ENCODE assay signal across 8 cellular contexts in genomic region chr11:67420147-67420645, GRCh38. TPM values are rescaled to one million over a fixed set of nuclear protein-coding genes. Genes with fewer than 3 reads are reported as not detected.
DNase-seq lines count a peak whose midpoint lies in the region; ATAC-seq and TF ChIP-seq lines count a peak whose summit lies in the region.

No MANE protein-coding gene starts in this region.

- peaks cover 43% of the 10 kb centered on the region for H3K4me1 Mint-ChIP-seq in activated naive CD8-positive, alpha-beta T cell treated with anti-CD3 and anti-CD28 coated beads, Interleukin-2, amount 10 ng/mL, durations not matched to agents 7 days and 5 days

- no peaks in the 10 kb centered on the region for H4K20me1 ChIP-seq in SK-N-SH (ENCODE audit: insufficient read depth)

- H3K4me1 ChIP-seq in SK-N-SH (ENCODE audit: control insufficient read depth in 1 of 2, insufficient read depth in 2 of 2, low read depth in 1 of 2, low read length in 1 of 2) (peaks cover 7 to 8% of the 10 kb centered on the region in 2 experiments; a peak in 2 of 4 replicates), left lung (peaks cover 14 to 53% of the 10 kb centered on the region in 2 donors)

- 70% methylated on average over 2 of the region's 15 CpGs for WGBS in SK-N-SH (ENCODE audit: low lambda C conversion rate)

- H3K9me3 ChIP-seq in SK-N-SH (no peaks in the 10 kb centered on the region), left lung (no peaks in the 10 kb centered on the region)

- no peak for TF ChIP-seq RAD21 in SK-N-SH (IDR thresholded peaks at IDR 0.05; ENCODE audit: low read length)

- DNase-seq in SK-N-SH (no peak), left lung (no peak), substantia nigra (lab: John Stamatoyannopoulos, UW) (no peak), islet precursor cell (no peak)
- peak; percentile 58 for DNase-seq in activated naive CD8-positive, alpha-beta T cell treated with anti-CD3 and anti-CD28 coated beads, Interleukin-2, amount 10 ng/mL, durations not matched to agents 7 days and 5 days

- CTCF ChIA-PET in SK-N-SH (lab: Yijun Ruan, JAX): interaction anchor here (0.8 to 2.7 kb wide), 4 partner anchors 13 to 37 kb away, joined by 3 to 17 read pairs (median 4); partner anchors contain the start of gene PPP1CA

- H3K9ac ChIP-seq in SK-N-SH: peak overlapping the region; percentile 49; the same call in 1 of the 2 replicates

- no peaks in the 10 kb centered on the region for H3K9me3 Mint-ChIP-seq in activated naive CD8-positive, alpha-beta T cell treated with anti-CD3 and anti-CD28 coated beads, Interleukin-2, amount 10 ng/mL, durations not matched to agents 7 days and 5 days

- POLR2A ChIA-PET in SK-N-SH (lab: Yijun Ruan, JAX): interaction anchor here (0.5 to 1.3 kb wide), 4 partner anchors 24 to 1107 kb away, joined by 3 to 4 read pairs (median 3); partner anchors contain the start of genes GSTP1 and RAD9A
- POLR2A ChIA-PET in activated naive CD8-positive, alpha-beta T cell treated with anti-CD3 and anti-CD28 coated beads, Interleukin-2, amount 10 ng/mL, durations not matched to agents 7 days and 5 days (lab: Charles Lee): interaction anchor here (0.8 to 16.1 kb wide), 12 partner anchors 8 to 85 kb away, joined by 3 to 412 read pairs (median 13); partner anchors contain the start of genes AIP, PITPNM1, POLD4 and PPP1CA

- intact Hi-C loops in left lung (cut with DNase I): no loop called here

- no peaks in the 10 kb centered on the region for H3K27me3 Mint-ChIP-seq in activated naive CD8-positive, alpha-beta T cell treated with anti-CD3 and anti-CD28 coated beads, Interleukin-2, amount 10 ng/mL, durations not matched to agents 7 days and 5 days

- H3F3A ChIP-seq in SK-N-SH (replicated peaks; ENCODE audit: insufficient read depth): no peaks in the 10 kb centered on the region

- H3K27ac ChIP-seq in SK-N-SH (ENCODE audit: low read depth in 2 of 2, low read length in 1 of 2): no peak overlapping the region; a peak in 1 of 4 replicates
- peak overlapping the region; percentile 85 to 86 for H3K27ac ChIP-seq in left lung
- peak overlapping the region; percentile 99 for H3K27ac ChIP-seq in substantia nigra (ENCODE audit: low read depth, low read length, poor library complexity, severe bottlenecking)

- peak overlapping the region; percentile 68 for H3K4me2 ChIP-seq in SK-N-SH

- H3K79me2 ChIP-seq in SK-N-SH (ENCODE audit: insufficient read depth): no peaks in the 10 kb centered on the region

- H3K9me2 ChIP-seq in SK-N-SH: no peaks in the 10 kb centered on the region

- no peak for ATAC-seq in SK-N-SH treated with all-trans-retinoic acid at 6 μM for 48 hours
- no peak for ATAC-seq in activated naive CD8-positive, alpha-beta T cell treated with anti-CD3 and anti-CD28 coated beads, Interleukin-2, amount 10 ng/mL, durations not matched to agents 7 days and 5 days (ENCODE audit: low read depth)
- no peak for ATAC-seq in left lung
- no peak for ATAC-seq in HG03378 (IDR thresholded peaks at IDR 0.05; ENCODE audit: unreplicated experiment)
- no peak for ATAC-seq in HG03565 (IDR thresholded peaks at IDR 0.05; ENCODE audit: unreplicated experiment)

- TF ChIP-seq EP300 in SK-N-SH (IDR thresholded peaks at IDR 0.05; ENCODE audit: borderline replicate concordance in 1 of 2, low read depth in 1 of 2, low read length in 1 of 2): no peak

- peak overlapping the region; percentile 88 for H3K27ac Mint-ChIP-seq in activated naive CD8-positive, alpha-beta T cell treated with anti-CD3 and anti-CD28 coated beads, Interleukin-2, amount 10 ng/mL, durations not matched to agents 7 days and 5 days

- peak overlapping the region; percentile 84 for H3K4me3 Mint-ChIP-seq in activated naive CD8-positive, alpha-beta T cell treated with anti-CD3 and anti-CD28 coated beads, Interleukin-2, amount 10 ng/mL, durations not matched to agents 7 days and 5 days

- no peaks in the 10 kb centered on the region for H3K36me3 Mint-ChIP-seq in activated naive CD8-positive, alpha-beta T cell treated with anti-CD3 and anti-CD28 coated beads, Interleukin-2, amount 10 ng/mL, durations not matched to agents 7 days and 5 days

- H3K36me3 ChIP-seq in SK-N-SH (replicated peaks in 1 of 2; ENCODE audit: control insufficient read depth in 1 of 2, insufficient read depth in 2 of 2, low read length in 1 of 2): no peaks in the 10 kb centered on the region
- H3K36me3 ChIP-seq in left lung: no peaks in the 10 kb centered on the region

- H2AFZ ChIP-seq in SK-N-SH (ENCODE audit: low read depth): no peak overlapping the region

- H3K4me3 ChIP-seq in SK-N-SH (ENCODE audit: low read depth in 2 of 2, low read length in 1 of 2): peak overlapping the region; percentile 63 to 66
- H3K4me3 ChIP-seq in left lung: peak overlapping the region; percentile 40 to 56

- TF ChIP-seq CTCF in SK-N-SH (IDR thresholded peaks at IDR 0.05) (no peak), left lung (IDR thresholded peaks at IDR 0.05) (no peak)

- H3K27me3 ChIP-seq in SK-N-SH (ENCODE audit: insufficient read depth) (no peaks in the 10 kb centered on the region), left lung (peaks cover 0 to 24% of the 10 kb centered on the region in 2 donors)

TF ChIP-seq in SK-N-SH, 30 proteins besides CTCF, POLR2A, EP300 and RAD21:
- no peak for TF ChIP-seq RCOR1 (IDR thresholded peaks at IDR 0.05; ENCODE audit: low read length)

TF ChIP-seq in SK-N-SH treated with all-trans-retinoic acid at 6 μM for 48 hours, 23 proteins besides CTCF, POLR2A, EP300 and RAD21 (continues in another document):
- TF ChIP-seq ZFP30 (CRISPR knock-in tag; IDR thresholded peaks at IDR 0.05) (no peak), TSHZ2 (CRISPR knock-in tag; IDR thresholded peaks at IDR 0.05) (no peak), ARNTL (CRISPR knock-in tag; IDR thresholded peaks at IDR 0.05; ENCODE audit: borderline replicate concordance, low read depth) (no peak), OSR1 (CRISPR knock-in tag; IDR thresholded peaks at IDR 0.05) (no peak), GLIS3 (CRISPR knock-in tag; IDR thresholded peaks at IDR 0.05) (no peak)

RNA-seq across cellular contexts. Expression of gene CARNS1, which starts 4.7 kb away (rescaled TPM):
- polyA plus RNA-seq in SK-N-SH (2012; rRNA removed): 0.15 and 0.23 TPM in 2 replicates
- 0.05 and 0.09 TPM in 2 replicates for polyA plus RNA-seq in SK-N-SH (2012; cell fraction: cytosol; rRNA removed)
- polyA plus RNA-seq in SK-N-SH (2012; cell fraction: nucleus; rRNA removed): 1.3 and 1.9 TPM in 2 replicates
- 1 to 10 TPM; 5.5 to 5.6 TPM for total RNA-seq in activated naive CD8-positive, alpha-beta T cell treated with anti-CD3 and anti-CD28 coated beads, Interleukin-2, amount 10 ng/mL, durations not matched to agents 7 days and 5 days
- 1 to 10 TPM in 1 of 2 donors, under 1 TPM in 1; 0.71 to 1.2 TPM for total RNA-seq in left lung

RNA-seq across cellular contexts. Expression of gene RPS6KB2, which starts 8.1 kb away (rescaled TPM):
- 52.0 and 53.2 TPM in 2 replicates for polyA plus RNA-seq in SK-N-SH (2012; rRNA removed)
- 26.2 and 38.7 TPM in 2 replicates for polyA plus RNA-seq in SK-N-SH (2012; cell fraction: cytosol; rRNA removed)
- 115 and 134 TPM in 2 replicates for polyA plus RNA-seq in SK-N-SH (2012; cell fraction: nucleus; rRNA removed)
- 10 to 100 TPM; 69.0 to 71.4 TPM for total RNA-seq in activated naive CD8-positive, alpha-beta T cell treated with anti-CD3 and anti-CD28 coated beads, Interleukin-2, amount 10 ng/mL, durations not matched to agents 7 days and 5 days
- total RNA-seq in left lung: 10 to 100 TPM; 37.7 to 44.1 TPM

RNA-seq across cellular contexts. Expression of gene TBC1D10C, which starts 16.3 kb away (rescaled TPM):
- polyA plus RNA-seq in SK-N-SH (2012; rRNA removed): 0.05 TPM in 1 of 2 replicates, not detected in the other
- polyA plus RNA-seq in SK-N-SH (2012; cell fraction: cytosol; rRNA removed): not detected in 2 replicates
- 0.08 and 0.31 TPM in 2 replicates for polyA plus RNA-seq in SK-N-SH (2012; cell fraction: nucleus; rRNA removed)
- total RNA-seq in activated naive CD8-positive, alpha-beta T cell treated with anti-CD3 and anti-CD28 coated beads, Interleukin-2, amount 10 ng/mL, durations not matched to agents 7 days and 5 days: 100 to 1,000 TPM; 359 to 367 TPM
- 10 to 100 TPM in 1 of 2 donors, 1 to 10 TPM in 1; 8.0 to 15.5 TPM for total RNA-seq in left lung

RNA-seq across cellular contexts. Expression of gene PTPRCAP, which starts 17.3 kb away (rescaled TPM):
- polyA plus RNA-seq in SK-N-SH (2012; rRNA removed): 1.3 and 1.4 TPM in 2 replicates
- 0.22 and 0.50 TPM in 2 replicates for polyA plus RNA-seq in SK-N-SH (2012; cell fraction: cytosol; rRNA removed)
- 8.9 and 16.4 TPM in 2 replicates for polyA plus RNA-seq in SK-N-SH (2012; cell fraction: nucleus; rRNA removed)
- 100 to 1,000 TPM; 351 to 371 TPM for total RNA-seq in activated naive CD8-positive, alpha-beta T cell treated with anti-CD3 and anti-CD28 coated beads, Interleukin-2, amount 10 ng/mL, durations not matched to agents 7 days and 5 days
- 10 to 100 TPM in 1 of 2 donors, 1 to 10 TPM in 1; 5.4 to 12.5 TPM for total RNA-seq in left lung

RNA-seq across cellular contexts. Expression of gene PPP1CA, which starts 18.5 kb away (rescaled TPM):
- 210 and 261 TPM in 2 replicates for polyA plus RNA-seq in SK-N-SH (2012; rRNA removed)
- polyA plus RNA-seq in SK-N-SH (2012; cell fraction: cytosol; rRNA removed): 130 and 175 TPM in 2 replicates
- 181 and 248 TPM in 2 replicates for polyA plus RNA-seq in SK-N-SH (2012; cell fraction: nucleus; rRNA removed)
- 100 to 1,000 TPM; 290 to 311 TPM for total RNA-seq in activated naive CD8-positive, alpha-beta T cell treated with anti-CD3 and anti-CD28 coated beads, Interleukin-2, amount 10 ng/mL, durations not matched to agents 7 days and 5 days
- total RNA-seq in left lung: 100 to 1,000 TPM; 138 to 173 TPM

Comparison
In these comparisons a context has a peak if more than half of its experiments do, and no peak if none do; other contexts are left out.
1. H3K27ac ChIP-seq: peak in left lung (2 of 2) and substantia nigra (single experiment); none in SK-N-SH (0 of 2).
2. RNA of gene TBC1D10C, which starts 16.3 kb away (total RNA-seq): 359 to 367 TPM in activated naive CD8-positive, alpha-beta T cell treated with anti-CD3 and anti-CD28 coated beads, Interleukin-2, amount 10 ng/mL, durations not matched to agents 7 days and 5 days; 8.0 to 15.5 TPM in left lung; every median in the first group is over 10 times any median in the second.